In the genomic region with DNA sequence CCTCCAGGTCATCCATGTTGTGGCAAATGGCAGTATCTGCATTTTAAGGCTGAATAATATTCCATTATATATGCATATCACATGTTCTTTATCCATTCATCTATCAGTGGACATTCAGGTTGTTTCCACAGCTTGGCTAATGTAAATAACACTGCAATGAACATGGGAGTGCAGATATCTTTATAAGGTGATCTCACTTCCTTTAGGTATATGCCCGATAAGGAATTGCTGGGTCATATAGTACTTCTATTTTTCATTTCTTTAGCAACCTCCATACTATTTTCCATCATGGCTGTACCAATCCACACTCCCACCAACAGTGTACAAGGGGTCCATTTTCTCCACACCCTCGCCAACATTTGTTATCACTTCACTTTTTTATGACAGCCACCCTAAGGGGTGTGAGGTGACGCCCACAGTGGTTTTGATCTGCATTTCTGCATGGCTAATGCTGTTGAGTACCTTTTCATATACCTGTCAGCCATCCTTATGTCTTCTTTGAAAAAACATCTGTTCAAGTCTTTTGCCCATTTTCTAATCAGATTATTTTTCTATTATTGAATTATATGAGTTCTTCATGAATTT, we compare ENCODE assay signal across 19 cellular contexts. TPM values are rescaled to one million over a fixed set of nuclear protein-coding genes. Genes with fewer than 3 reads are reported as not detected.
DNase-seq lines count a peak whose midpoint lies in the region; ATAC-seq, FAIRE-seq and TF ChIP-seq lines count a peak whose summit lies in the region.
"Had no signal": no experiment of that assay in that cellular context is flagged by ENCODE, and none has a peak within 500 bp of the region (broad histone marks: within the 10 kb centered on the region; RNA-seq: fewer than 3 reads in every experiment).

No MANE protein-coding gene starts in this region.

- ATAC-seq in CD8-positive, alpha-beta T cell: peak; percentile 40
- ATAC-seq in naive B cell (ENCODE audit: low read depth in 2 of 2): peak in 1 of 2 donors; percentile 22
- ATAC-seq in stimulated activated naive CD8-positive, alpha-beta T cell treated with anti-CD3 and anti-CD28 coated beads, Interleukin-15, Interleukin-2, amounts not matched to agents 100 U/mL and 50 U/mL, for 24 hours: no peak
- ATAC-seq: esophagus mucosa, PC-3 had no signal

- H3K79me1 ChIP-seq in neuronal stem cell (ENCODE audit: low read depth, low read length): no peaks in the 10 kb centered on the region

- no peak overlapping the region for H3K9ac ChIP-seq in neuronal stem cell (ENCODE audit: low read depth, low read length, poor library complexity)

- H3K14ac ChIP-seq in neuronal stem cell (ENCODE audit: low read length): no peak overlapping the region

- no peak overlapping the region for H2BK12ac ChIP-seq in neuronal stem cell (ENCODE audit: low read length)

- H3K36me3 ChIP-seq in CD8-positive, alpha-beta T cell (ENCODE audit: insufficient read depth, low read length): no peaks in the 10 kb centered on the region
- H3K36me3 ChIP-seq in neuronal stem cell (replicated peaks in 1 of 2; ENCODE audit: control insufficient read depth in 2 of 2, insufficient read depth in 2 of 2, low read length in 2 of 2): no peaks in the 10 kb centered on the region
- H3K36me3 ChIP-seq: adrenal gland had no signal

- no peak overlapping the region for H3K27ac Mint-ChIP-seq in CD8-positive, alpha-beta T cell
- H3K27ac Mint-ChIP-seq in activated naive CD8-positive, alpha-beta T cell: peak overlapping the region; percentile 47
- peak overlapping the region in 5 of 6 donors; percentile 51 to 84 (median 62) for H3K27ac Mint-ChIP-seq in naive B cell
- H3K27ac Mint-ChIP-seq: activated CD4-positive, alpha-beta T cell treated with anti-CD3 and anti-CD28 coated beads, Interleukin-2, amount 10 ng/mL, durations not matched to agents 7 days and 5 days; nephron had no signal

- no peaks in the 10 kb centered on the region for H3K27me3 ChIP-seq in CD8-positive, alpha-beta T cell (ENCODE audit: insufficient read depth, low read length)
- no peaks in the 10 kb centered on the region for H3K27me3 ChIP-seq in dorsolateral prefrontal cortex
- no peaks in the 10 kb centered on the region for H3K27me3 ChIP-seq in neuronal stem cell (ENCODE audit: control insufficient read depth in 3 of 3, insufficient read depth in 3 of 3, low read depth in 1 of 3, low read length in 3 of 3)
- H3K27me3 ChIP-seq: adrenal gland had no signal

- H3K4ac ChIP-seq in neuronal stem cell (ENCODE audit: low read length): no peak overlapping the region

- no peak overlapping the region for H3K18ac ChIP-seq in neuronal stem cell (ENCODE audit: low read length)

- no peak overlapping the region for H3K4me3 ChIP-seq in CD8-positive, alpha-beta T cell (ENCODE audit: low read depth, low read length)
- H3K4me3 ChIP-seq in dorsolateral prefrontal cortex (no peak overlapping the region), neuronal stem cell (ENCODE audit: low read length in 2 of 2) (no peak overlapping the region)
- H3K4me3 ChIP-seq: adrenal gland had no signal

- CTCF ChIA-PET in CD8-positive, alpha-beta T cell (lab: Charles Lee): interaction anchor here (0.9 kb wide), 1 partner anchor 10 kb away, joined by 3 read pairs; no protein-coding TSS in a partner anchor

- H2BK15ac ChIP-seq in neuronal stem cell (ENCODE audit: low read length): no peak overlapping the region

- H2AFZ ChIP-seq in neuronal stem cell (ENCODE audit: low read length): no peak overlapping the region

- H3K4me1 ChIP-seq in CD8-positive, alpha-beta T cell (ENCODE audit: insufficient read depth, low read length): peaks cover 47% of the 10 kb centered on the region
- peaks cover 4 to 5% of the 10 kb centered on the region in 2 donors for H3K4me1 ChIP-seq in neuronal stem cell (ENCODE audit: control insufficient read depth in 2 of 2, insufficient read depth in 1 of 2, low read depth in 1 of 2, low read length in 2 of 2)

- no peak overlapping the region for H3K27ac ChIP-seq in CD8-positive, alpha-beta T cell (ENCODE audit: low read depth, low read length)
- H3K27ac ChIP-seq in dorsolateral prefrontal cortex (no peak overlapping the region), neuronal stem cell (replicated peaks; ENCODE audit: low read length) (no peak overlapping the region)
- H3K27ac ChIP-seq: adrenal gland had no signal

- no peak overlapping the region for H2BK5ac ChIP-seq in neuronal stem cell (ENCODE audit: low read length)

- TF ChIP-seq POLR2A in GM12892 (IDR thresholded peaks at IDR 0.05; ENCODE audit: low read depth, low read length): no peak

- POLR2A ChIA-PET in CD8-positive, alpha-beta T cell (lab: Charles Lee): no interaction called here

- peak; percentile 63 for FAIRE-seq in GM12892 (lab: Jason Lieb, UNC)

- peak in 1 of 7 experiments; percentile 28 for DNase-seq in CD8-positive, alpha-beta T cell
- DNase-seq in GM12892 (ENCODE audit: insufficient read length): no peak
- no peak for DNase-seq in naive B cell
- DNase-seq in dorsolateral prefrontal cortex: no peak
- no peak for DNase-seq in stimulated activated naive CD8-positive, alpha-beta T cell treated with anti-CD3 and anti-CD28 coated beads, Interleukin-15, Interleukin-2, amounts not matched to agents 100 U/mL and 50 U/mL, for 24 hours
- no peak for DNase-seq in neuronal stem cell (ENCODE audit: low spot score)
- DNase-seq: activated CD4-positive, alpha-beta T cell treated with anti-CD3 and anti-CD28 coated beads, Interleukin-2, amount 10 ng/mL, durations not matched to agents 7 days and 5 days; adrenal gland; C1 segment of cervical spinal cord; DMS153; Kasumi-1; NCI-H1105 treated with DMSO at 0.1 percent for 48 hours; PC-3; posterior cingulate gyrus; substantia nigra; T-helper 9 cell had no signal

- H3K4me2 ChIP-seq in neuronal stem cell (ENCODE audit: insufficient read depth, low read length, poor library complexity, severe bottlenecking): no peak overlapping the region

- peaks cover 21% of the 10 kb centered on the region for H3K36me3 Mint-ChIP-seq in CD8-positive, alpha-beta T cell
- peaks cover 14% of the 10 kb centered on the region for H3K36me3 Mint-ChIP-seq in activated naive CD8-positive, alpha-beta T cell
- H3K36me3 Mint-ChIP-seq in naive B cell: peaks cover 0 to 5% of the 10 kb centered on the region in 2 donors

- H3K9me3 ChIP-seq in CD8-positive, alpha-beta T cell (ENCODE audit: low read length): no peaks in the 10 kb centered on the region
- no peaks in the 10 kb centered on the region for H3K9me3 ChIP-seq in neuronal stem cell (replicated peaks in 1 of 2; ENCODE audit: control insufficient read depth in 2 of 2, insufficient read depth in 1 of 2, low read depth in 1 of 2, low read length in 2 of 2)
- H3K9me3 ChIP-seq: adrenal gland had no signal

- H4K91ac ChIP-seq in neuronal stem cell (ENCODE audit: low read depth, low read length, poor library complexity): no peak overlapping the region

- no CpG with 5 or more reads among the region's 3 CpGs for WGBS in neuronal stem cell (ENCODE audit: extremely low coverage in 2 of 2, insufficient read length in 2 of 2, insufficient replicate concordance in 1 of 2), 2 donors

- intact Hi-C loops in CD8-positive, alpha-beta T cell (cut with DNase I, micrococcal nuclease): loop anchor here in 1 of 2 experiments (5.0 kb wide), 1 partner anchor 40 kb away; no protein-coding TSS in a partner anchor
- intact Hi-C loops in dorsolateral prefrontal cortex (cut with DNase I): no loop called here

- H3K4me3 Mint-ChIP-seq in CD8-positive, alpha-beta T cell: peak overlapping the region; percentile 23
- peak overlapping the region; percentile 19 for H3K4me3 Mint-ChIP-seq in activated naive CD8-positive, alpha-beta T cell
- H3K4me3 Mint-ChIP-seq in naive B cell: peak overlapping the region in 6 of 8 donors; percentile 23 to 80 (median 46)
- H3K4me3 Mint-ChIP-seq: activated CD4-positive, alpha-beta T cell treated with anti-CD3 and anti-CD28 coated beads, Interleukin-2, amount 10 ng/mL, durations not matched to agents 7 days and 5 days; nephron had no signal

- H3K27me3 Mint-ChIP-seq in CD8-positive, alpha-beta T cell (ENCODE audit: low read depth): no peaks in the 10 kb centered on the region
- no peaks in the 10 kb centered on the region for H3K27me3 Mint-ChIP-seq in activated naive CD8-positive, alpha-beta T cell
- no peaks in the 10 kb centered on the region for H3K27me3 Mint-ChIP-seq in naive B cell
- H3K27me3 Mint-ChIP-seq: activated CD4-positive, alpha-beta T cell treated with anti-CD3 and anti-CD28 coated beads, Interleukin-2, amount 10 ng/mL, durations not matched to agents 7 days and 5 days had no signal

- H2BK120ac ChIP-seq in neuronal stem cell (ENCODE audit: low read depth, low read length): no peak overlapping the region

- H3K23ac ChIP-seq in neuronal stem cell (ENCODE audit: low read depth, low read length, poor library complexity): no peak overlapping the region

- H3K9me3 Mint-ChIP-seq in CD8-positive, alpha-beta T cell: peaks cover 2% of the 10 kb centered on the region
- no peaks in the 10 kb centered on the region for H3K9me3 Mint-ChIP-seq in activated naive CD8-positive, alpha-beta T cell (ENCODE audit: low read depth)
- peaks cover 0 to 1% (median 0%) of the 10 kb centered on the region in 7 donors for H3K9me3 Mint-ChIP-seq in naive B cell
- H3K9me3 Mint-ChIP-seq: nephron had no signal

- TF ChIP-seq CTCF in CD8-positive, alpha-beta T cell (IDR thresholded peaks at IDR 0.05): no peak
- no peak for TF ChIP-seq CTCF in dorsolateral prefrontal cortex (IDR thresholded peaks at IDR 0.05 in 54 of 56, conservative IDR thresholded peaks at IDR 0.05 in 2 of 56; ENCODE audit: low read depth in 1 of 56, partially characterized antibody in 56 of 56)

- no peak overlapping the region for H4K8ac ChIP-seq in neuronal stem cell (ENCODE audit: low read depth, low read length)

- H3K4me1 Mint-ChIP-seq in CD8-positive, alpha-beta T cell (ENCODE audit: low read depth): peaks cover 82% of the 10 kb centered on the region
- H3K4me1 Mint-ChIP-seq in activated naive CD8-positive, alpha-beta T cell (ENCODE audit: low read depth): peaks cover 82% of the 10 kb centered on the region
- H3K4me1 Mint-ChIP-seq in naive B cell: peaks cover 67 to 95% (median 89%) of the 10 kb centered on the region in 3 donors

- no peak overlapping the region for H2AK5ac ChIP-seq in neuronal stem cell (ENCODE audit: low read depth, low read length)

RNA-seq across cellular contexts. Expression of gene ABI1, which starts 18.9 kb away (rescaled TPM):
- total RNA-seq in CD8-positive, alpha-beta T cell: 10 to 100 TPM; 91.6 to 94.5 TPM
- polyA plus RNA-seq in GM12892 (2012; ENCODE audit: missing spikeins): 48.9 TPM
- polyA plus RNA-seq in naive B cell (ENCODE audit: low read depth in 6 of 6): 100 to 1,000 TPM in 5 of 6 donors, 10 to 100 TPM in 1; 85.7 to 122 (median 108) TPM
- total RNA-seq in dorsolateral prefrontal cortex: 100 to 1,000 TPM in 2 of 120 experiments, 10 to 100 TPM in 118; 47.5 to 104 (median 81.1) TPM
- 26.7 TPM for polyA plus RNA-seq in neuronal stem cell (2013, experiment 1 of 2)
- 26.6 TPM for polyA plus RNA-seq in neuronal stem cell (2013, experiment 2 of 2)
